17 cellular contexts compared by ENCODE assay signal in the genomic region with DNA sequence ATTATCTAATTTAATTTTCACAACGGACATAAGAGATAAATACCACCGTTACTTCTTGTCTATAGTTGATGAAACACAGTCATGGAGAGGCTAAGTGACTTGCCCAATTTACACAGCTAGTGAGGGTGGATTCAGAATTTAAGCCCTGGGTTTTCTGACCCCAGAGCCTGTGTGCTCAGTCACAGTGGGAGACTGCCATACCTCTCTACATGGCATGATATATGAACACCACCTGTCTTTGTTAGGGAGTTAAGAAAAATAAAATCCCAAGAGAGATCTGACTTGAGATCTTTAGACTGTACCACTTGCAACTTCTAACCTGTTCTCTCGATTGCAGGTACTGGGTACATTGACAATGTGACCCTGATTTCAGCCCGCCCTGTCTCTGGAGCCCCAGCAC.
"Had no signal": no experiment of that assay in that cellular context is flagged by ENCODE, and none has a peak within 500 bp of the region (broad histone marks: within the 10 kb centered on the region; RNA-seq: fewer than 3 reads in every experiment).

No MANE protein-coding gene starts in this region.

- DNase-seq: activated CD4-positive, CD25-positive, alpha-beta regulatory T cell; activated CD8-positive, alpha-beta memory T cell treated with anti-CD3 and anti-CD28 coated beads, Interleukin-2, amount 10 ng/mL, durations not matched to agents 7 days and 5 days; activated CD8-positive, alpha-beta T cell treated with anti-CD3 and anti-CD28 coated beads, Interleukin-2, amount 10 ng/mL, durations not matched to agents 7 days and 5 days; activated naive CD4-positive, alpha-beta T cell; activated T-cell treated with anti-CD3 and anti-CD28 coated beads, Interleukin-2, amount 50 U/mL, for 48 hours; endodermal cell; foreskin keratinocyte; heart right ventricle; kidney glomerular epithelial cell; left lung; lower lobe of right lung; natural killer cell; posterior cingulate gyrus; right lobe of liver; stimulated activated CD4-positive, alpha-beta T cell treated with anti-CD3 and anti-CD28 coated beads, Interleukin-2, amount 100 ng/mL, for 48 hours; stimulated activated naive CD4-positive, alpha-beta T cell treated with Interleukin-2 at 50 U/mL for 16 hours; trophoblast cell had no signal

- H3K27ac ChIP-seq: foreskin keratinocyte, heart right ventricle, left lung, lower lobe of right lung, right lobe of liver had no signal
